Comparison of ENCODE assay signal across 13 cellular contexts in the genomic region with DNA sequence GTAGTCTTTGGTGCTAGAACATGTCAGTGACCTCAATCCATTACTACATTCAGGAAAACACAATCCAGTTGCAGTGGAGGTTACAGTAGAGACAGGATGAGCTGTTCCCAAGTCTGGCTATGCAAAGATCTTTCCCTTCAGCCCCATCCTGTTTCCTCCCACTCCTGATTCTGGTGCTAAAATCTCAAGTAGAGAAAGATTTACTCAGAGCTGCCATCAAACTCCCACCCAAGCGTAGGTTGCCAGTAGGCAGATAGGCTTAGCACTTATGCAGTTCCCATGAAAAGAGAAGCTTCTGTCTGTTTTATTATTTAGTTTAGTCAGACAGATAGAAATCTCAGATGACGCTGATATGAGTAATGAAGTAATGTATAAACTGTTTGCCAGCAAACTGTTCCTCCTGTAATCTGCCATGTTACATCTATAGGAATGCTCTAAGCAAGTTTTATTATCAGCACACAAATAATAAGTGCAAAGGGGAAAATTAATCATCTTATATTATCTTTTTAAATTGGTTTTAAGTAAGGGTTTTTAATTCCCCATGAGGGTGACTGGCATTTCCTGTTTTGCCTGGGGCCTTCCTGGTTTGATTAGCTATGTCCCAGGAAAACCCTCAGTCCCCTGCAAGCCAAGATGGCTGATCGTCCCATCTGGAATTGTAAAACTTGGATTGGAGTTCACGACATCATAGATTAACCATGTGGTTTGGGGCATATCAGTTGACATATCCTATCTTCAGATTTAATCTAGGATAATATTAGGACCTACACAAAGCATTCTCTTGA.
A peak's percentile ranks its signal among the peaks of the same experiment; 100 is the strongest.
DNase-seq lines count a peak whose midpoint lies in the region; ATAC-seq, FAIRE-seq and TF ChIP-seq lines count a peak whose summit lies in the region.
"Had no signal": no experiment of that assay in that cellular context is flagged by ENCODE, and none has a peak within 500 bp of the region (broad histone marks: within the 10 kb centered on the region; RNA-seq: fewer than 3 reads in every experiment).

No MANE protein-coding gene starts in this region.

- no peaks in the 10 kb centered on the region for H3K79me1 ChIP-seq in H9 (ENCODE audit: insufficient read depth, low read depth, low read length, poor library complexity, severe bottlenecking)

- TF ChIP-seq CTCF in endothelial cell of umbilical vein (IDR thresholded peaks at IDR 0.05; ENCODE audit: extremely low read depth in 1 of 2, insufficient read depth in 1 of 2, low read depth in 1 of 2, low read length in 2 of 2) (no peak), nephron progenitor cell (IDR thresholded peaks at IDR 0.05) (no peak), H9 (conservative IDR thresholded peaks at IDR 0.05) (no peak), ascending aorta (IDR thresholded peaks at IDR 0.05) (no peak)

- no peak overlapping the region for H2BK12ac ChIP-seq in H9 (ENCODE audit: insufficient read length, low read depth, low read length)

- H4K91ac ChIP-seq in H9 (ENCODE audit: insufficient read length, low read depth, low read length), result no peak overlapping the region

- DNase-seq in Caki2 (ENCODE audit: low read depth), result peak; percentile 33
- peak; percentile 31 for DNase-seq in NCI-H460 (ENCODE audit: extremely low read depth, low read depth)
- no peak for DNase-seq in endothelial cell of umbilical vein (ENCODE audit: low read depth, low spot score)
- DNase-seq in nephron progenitor cell, result no peak
- DNase-seq in activated naive CD4-positive, alpha-beta T cell treated with anti-CD3 and anti-CD28 coated beads, Interleukin-2, amount 50 U/mL, for 72 hours (ENCODE audit: low spot score in 2 of 2), result no peak
- DNase-seq in H9, result no peak
- no peak for DNase-seq in ascending aorta (ENCODE audit: low spot score in 2 of 2)
- DNase-seq: activated CD8-positive, alpha-beta memory T cell treated with anti-CD3 and anti-CD28 coated beads, Interleukin-2, amount 50 U/mL, for 4 hours; NCI-H1694; stimulated activated CD8-positive, alpha-beta memory T cell treated with anti-CD3 and anti-CD28 coated beads, Interleukin-4, amount 100 ng/mL, for 48 hours; uterus had no signal

- no peak overlapping the region for H3K23ac ChIP-seq in H9 (ENCODE audit: insufficient read length, low read depth, low read length)

- BruUV-seq in endothelial cell of umbilical vein (replicated peaks; lab: Mats Ljungman, UMichigan), result no TSS peak

- ATAC-seq in activated naive CD4-positive, alpha-beta T cell treated with anti-CD3 and anti-CD28 coated beads, Interleukin-2, amount 50 U/mL, for 72 hours, result no peak
- no peak for ATAC-seq in HG03280 (IDR thresholded peaks at IDR 0.05; ENCODE audit: unreplicated experiment)
- ATAC-seq: natural killer cell treated with Interleukin-12 subunit alpha and Interleukin-12 subunit beta and Interleukin-15 and Interleukin-18, amount 100 ng/mL, for 72 hours had no signal

- no peaks in the 10 kb centered on the region for H3K27me3 ChIP-seq in endothelial cell of umbilical vein (ENCODE audit: control insufficient read depth in 2 of 2, insufficient read depth in 2 of 2, low read length in 2 of 2)
- no peaks in the 10 kb centered on the region for H3K27me3 ChIP-seq in H9 (ENCODE audit: insufficient read depth, low read length)
- no peaks in the 10 kb centered on the region for H3K27me3 ChIP-seq in ascending aorta
- H3K27me3 ChIP-seq: uterus had no signal

- H3K4me1 ChIP-seq in endothelial cell of umbilical vein (ENCODE audit: control insufficient read depth, extremely low read depth, insufficient read depth, low read length) (no peaks in the 10 kb centered on the region), H9 (ENCODE audit: insufficient read depth, low read length) (no peaks in the 10 kb centered on the region), ascending aorta (no peaks in the 10 kb centered on the region)
- H3K4me1 ChIP-seq: uterus had no signal

- no peak overlapping the region for H3K4me3 ChIP-seq in endothelial cell of umbilical vein (replicated peaks in 1 of 3; ENCODE audit: insufficient read depth in 1 of 3, low read depth in 1 of 3, low read length in 3 of 3)
- H3K4me3 ChIP-seq in ascending aorta, result no peak overlapping the region
- H3K4me3 ChIP-seq: uterus had no signal

- H3K9ac ChIP-seq in endothelial cell of umbilical vein (replicated peaks; ENCODE audit: extremely low read depth, insufficient read depth, low read length), result no peak overlapping the region
- H3K9ac ChIP-seq in H9 (ENCODE audit: extremely low read depth, insufficient read length, low read length), result no peak overlapping the region

- no peak overlapping the region for H2AK5ac ChIP-seq in H9 (ENCODE audit: insufficient read length, low read length)

- H3K9me3 Mint-ChIP-seq in nephron progenitor cell (no peaks in the 10 kb centered on the region), H9 (no peaks in the 10 kb centered on the region)
- H3K9me3 Mint-ChIP-seq in activated naive CD4-positive, alpha-beta T cell treated with anti-CD3 and anti-CD28 coated beads, Interleukin-2, amount 50 U/mL, for 72 hours, result no peaks in the 10 kb centered on the region

- H4K20me1 ChIP-seq in endothelial cell of umbilical vein (replicated peaks; ENCODE audit: control insufficient read depth, extremely low read depth, insufficient read depth, low read length), result no peaks in the 10 kb centered on the region
- no peaks in the 10 kb centered on the region for H4K20me1 ChIP-seq in H9 (ENCODE audit: control insufficient read depth, insufficient read depth, insufficient read length)

- POLR2A ChIA-PET in endothelial cell of umbilical vein (lab: Charles Lee), result no interaction called here

- H3K9me1 ChIP-seq in endothelial cell of umbilical vein (replicated peaks; ENCODE audit: control insufficient read depth, extremely low read depth, insufficient read depth, low read length), result no peaks in the 10 kb centered on the region

- H3K27ac ChIP-seq in endothelial cell of umbilical vein (ENCODE audit: insufficient read depth, low read depth, low read length) (no peak overlapping the region), H9 (ENCODE audit: insufficient read length, low read depth, low read length) (no peak overlapping the region), ascending aorta (no peak overlapping the region)
- H3K27ac ChIP-seq: uterus had no signal

- H3K9me3 ChIP-seq in endothelial cell of umbilical vein (replicated peaks; ENCODE audit: control insufficient read depth, insufficient read depth, low read length), result no peaks in the 10 kb centered on the region
- no peaks in the 10 kb centered on the region for H3K9me3 ChIP-seq in H9 (ENCODE audit: control insufficient read depth, low read depth, low read length)
- no peaks in the 10 kb centered on the region for H3K9me3 ChIP-seq in ascending aorta
- H3K9me3 ChIP-seq: uterus had no signal

- H3K4me1 Mint-ChIP-seq in nephron progenitor cell, result no peaks in the 10 kb centered on the region
- H3K4me1 Mint-ChIP-seq in H9, result peaks cover 3 to 7% of the 10 kb centered on the region in 2 experiments; a peak in 1 of 4 replicates

- H2BK5ac ChIP-seq in H9 (ENCODE audit: insufficient read length, low read length), result no peak overlapping the region

- WGBS in H9 (ENCODE audit: extremely low coverage, insufficient read length, low lambda C conversion rate), result no CpG with 5 or more reads among the region's 4 CpGs

- H3K36me3 ChIP-seq in endothelial cell of umbilical vein (ENCODE audit: control insufficient read depth in 2 of 2, extremely low read depth in 1 of 2, insufficient read depth in 2 of 2, low read length in 2 of 2) (no peaks in the 10 kb centered on the region), ascending aorta (no peaks in the 10 kb centered on the region)
- H3K36me3 ChIP-seq: uterus had no signal

- no peak overlapping the region for H2BK15ac ChIP-seq in H9 (ENCODE audit: low read depth, low read length)

- H4K8ac ChIP-seq in H9 (replicated peaks; ENCODE audit: insufficient read length, low read depth, low read length), result no peak overlapping the region

- H3K14ac ChIP-seq in H9 (ENCODE audit: insufficient read depth, low read length), result no peak overlapping the region

- CTCF ChIA-PET in endothelial cell of umbilical vein (lab: Charles Lee), result interaction anchor here (1.1 to 1.4 kb wide), 2 partner anchors 18 to 33 kb away, joined by 3 to 4 read pairs; no protein-coding TSS in a partner anchor

- H2BK120ac ChIP-seq in H9 (ENCODE audit: low read depth, low read length, poor library complexity, severe bottlenecking), result no peak overlapping the region

- H3K27me3 Mint-ChIP-seq in nephron progenitor cell (ENCODE audit: low read depth, poor library complexity), result peaks cover 7% of the 10 kb centered on the region
- H3K27me3 Mint-ChIP-seq in H9 (ENCODE audit: low read depth), result no peaks in the 10 kb centered on the region

- H3K4me3 Mint-ChIP-seq in nephron progenitor cell (no peak overlapping the region), H9 (no peak overlapping the region)
- H3K4me3 Mint-ChIP-seq: natural killer cell treated with Interleukin-12 subunit alpha and Interleukin-12 subunit beta and Interleukin-15 and Interleukin-18, amount 100 ng/mL, for 72 hours had no signal

- H2AFZ ChIP-seq in endothelial cell of umbilical vein (ENCODE audit: low read depth, low read length), result peak overlapping the region; percentile 39
- H2AFZ ChIP-seq in H9 (ENCODE audit: low read length), result no peak overlapping the region

- no peak overlapping the region for H2BK20ac ChIP-seq in H9 (ENCODE audit: low read depth, low read length, poor library complexity, severe bottlenecking)

- intact Hi-C loops in endothelial cell of umbilical vein (cut with micrococcal nuclease), result no loop called here
- intact Hi-C loops in ascending aorta (cut with DNase I), result no loop called here

- H3K36me3 Mint-ChIP-seq in nephron progenitor cell (ENCODE audit: low read depth) (no peaks in the 10 kb centered on the region), H9 (ENCODE audit: insufficient read depth in 1 of 3, low read depth in 3 of 3) (no peaks in the 10 kb centered on the region)
- H3K36me3 Mint-ChIP-seq in activated naive CD4-positive, alpha-beta T cell treated with anti-CD3 and anti-CD28 coated beads, Interleukin-2, amount 50 U/mL, for 72 hours, result no peaks in the 10 kb centered on the region
- H3K36me3 Mint-ChIP-seq: natural killer cell treated with Interleukin-12 subunit alpha and Interleukin-12 subunit beta and Interleukin-15 and Interleukin-18, amount 100 ng/mL, for 72 hours had no signal

- peak overlapping the region; percentile 58 for H3K27ac Mint-ChIP-seq in nephron progenitor cell
- H3K27ac Mint-ChIP-seq in activated naive CD4-positive, alpha-beta T cell treated with anti-CD3 and anti-CD28 coated beads, Interleukin-2, amount 50 U/mL, for 72 hours, result no peak overlapping the region
- no peak overlapping the region for H3K27ac Mint-ChIP-seq in H9
- H3K27ac Mint-ChIP-seq: natural killer cell treated with Interleukin-12 subunit alpha and Interleukin-12 subunit beta and Interleukin-15 and Interleukin-18, amount 100 ng/mL, for 72 hours had no signal

- H3K56ac ChIP-seq in H9 (ENCODE audit: insufficient read length, low read depth, low read length), result no peak overlapping the region

- H3K18ac ChIP-seq in H9 (ENCODE audit: insufficient read length, low read depth, low read length), result no peak overlapping the region

- in situ Hi-C loops in Caki2 (cut with HindIII; ENCODE audit: low pct_unique_long_range_greater_than_20kb, low sequenced_read_pairs), result no loop called here

- H3K79me2 ChIP-seq in endothelial cell of umbilical vein (ENCODE audit: control insufficient read depth, insufficient read depth, low read length) (no peaks in the 10 kb centered on the region), H9 (ENCODE audit: insufficient read depth, low read length) (no peaks in the 10 kb centered on the region)

- no peaks in the 10 kb centered on the region for H3K23me2 ChIP-seq in H9 (ENCODE audit: insufficient read length, low read depth, low read length, poor library complexity, severe bottlenecking)

- H3K4me2 ChIP-seq in endothelial cell of umbilical vein (ENCODE audit: insufficient read depth, low read length), result no peak overlapping the region
- no peak overlapping the region for H3K4me2 ChIP-seq in H9 (ENCODE audit: insufficient read depth, insufficient read length, low read length)

- H3T11ph ChIP-seq in H9 (ENCODE audit: low read length), result no peak overlapping the region

- TF ChIP-seq POLR2A in endothelial cell of umbilical vein (IDR thresholded peaks at IDR 0.05; ENCODE audit: low read depth, low read length), result no peak

- H3K4ac ChIP-seq in H9 (ENCODE audit: low read depth, low read length), result no peak overlapping the region

- FAIRE-seq in endothelial cell of umbilical vein (lab: Jason Lieb, UNC), result peak; percentile 33

- dilution Hi-C loops in endothelial cell of umbilical vein (cut with MboI; ENCODE audit: extremely low pct_ligation_motif_present, low sequenced_read_pairs), result no loop called here

- no peak overlapping the region for H4K5ac ChIP-seq in H9 (ENCODE audit: insufficient read length, low read depth, low read length)

Comparison
In these comparisons a context has a peak if more than half of its experiments do, and no peak if none do; other contexts are left out.
1. DNase-seq: peak in Caki2 (single experiment) and NCI-H460 (single experiment); none in endothelial cell of umbilical vein (single experiment), nephron progenitor cell (single experiment), activated naive CD4-positive, alpha-beta T cell treated with anti-CD3 and anti-CD28 coated beads, Interleukin-2, amount 50 U/mL, for 72 hours (0 of 2), H9 (single experiment) and ascending aorta (0 of 2).